1 cellular context compared by ENCODE assay signal in genomic region chr2:215420471-215420935, GRCh38.
TF ChIP-seq lines count a peak whose summit lies in the region.

No MANE protein-coding gene starts in this region.

TF ChIP-seq in HepG2, 621 proteins besides CTCF, POLR2A, EP300 and RAD21 (continued from another document):
- TF ChIP-seq ZBTB40 (IDR thresholded peaks at IDR 0.05) = no peak
- TF ChIP-seq ZBTB40 (CRISPR knock-in tag; IDR thresholded peaks at IDR 0.05) = no peak
- TF ChIP-seq CBX2 (IDR thresholded peaks at IDR 0.05; ENCODE audit: low read depth, low read length) = no peak
- TF ChIP-seq CBX2 (CRISPR knock-in tag; IDR thresholded peaks at IDR 0.05; ENCODE audit: low read depth) = no peak
- peak; percentile 59; the same call in 1 of the 2 replicates for TF ChIP-seq DPF2 (CRISPR knock-in tag; IDR thresholded peaks at IDR 0.05; ENCODE audit: borderline replicate concordance, low read depth)
- no peak; the same call in 1 of the 2 replicates for TF ChIP-seq SP140L (CRISPR knock-in tag; IDR thresholded peaks at IDR 0.05; ENCODE audit: borderline replicate concordance)
- TF ChIP-seq MEIS1 (CRISPR knock-in tag; IDR thresholded peaks at IDR 0.05; ENCODE audit: borderline replicate concordance) = no peak
TF ChIP-seq in HepG2: peak in this region for 208.
